Comparison of ENCODE assay signal across 9 cellular contexts in the genomic region with DNA sequence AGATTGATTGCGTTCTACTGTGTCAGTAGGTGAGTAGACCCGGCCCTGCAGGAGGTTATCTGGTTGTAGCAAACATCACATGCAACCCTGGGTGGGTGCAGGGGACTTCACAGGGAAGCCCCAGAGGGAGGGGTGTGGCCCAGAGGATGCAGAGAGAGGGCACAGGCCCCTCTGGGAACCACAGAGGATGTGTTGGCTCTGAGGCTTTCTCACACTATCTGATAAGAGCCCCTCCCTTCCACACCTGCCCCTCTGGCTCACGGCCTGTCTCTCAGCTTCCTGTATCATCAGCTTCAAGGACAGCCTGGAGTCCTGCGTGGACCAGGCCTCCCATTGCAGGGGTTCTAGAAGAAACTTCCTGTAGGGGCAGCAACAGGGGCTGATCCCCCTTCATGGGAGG.
A peak's percentile ranks its signal among the peaks of the same experiment; 100 is the strongest.
DNase-seq lines count a peak whose midpoint lies in the region; ATAC-seq lines count a peak whose summit lies in the region.
"Had no signal": no experiment of that assay in that cellular context is flagged by ENCODE, and none has a peak within 500 bp of the region (broad histone marks: within the 10 kb centered on the region; RNA-seq: fewer than 3 reads in every experiment).

No MANE protein-coding gene starts in this region.

- DNase-seq in activated CD8-positive, alpha-beta memory T cell treated with anti-CD3 and anti-CD28 coated beads for 48 hours (ENCODE audit: low read depth in 2 of 3, low spot score in 2 of 3), result peak; percentile 22 to 48 (median 29)
- peak; percentile 14 to 28 for DNase-seq in stimulated activated CD4-positive, alpha-beta T cell treated with anti-CD3 and anti-CD28 coated beads, Interleukin-1b, Interleukin-23, amount 100 ng/mL, for 4 hours (ENCODE audit: low read depth in 2 of 2)
- DNase-seq in NCI-H2029 treated with DMSO at 0.1 percent for 48 hours (lab: John Stamatoyannopoulos, UW), result no peak
- DNase-seq in dermis blood vessel endothelial cell, result no peak
- DNase-seq in SKM-1 (lab: John Stamatoyannopoulos, UW; ENCODE audit: unreplicated experiment), result no peak
- no peak for DNase-seq in KG1 (lab: John Stamatoyannopoulos, UW)

- ATAC-seq in GM18858 (IDR thresholded peaks at IDR 0.05; ENCODE audit: unreplicated experiment), result peak; percentile 89
- peak; percentile 87 for ATAC-seq in HG03064 (IDR thresholded peaks at IDR 0.05; ENCODE audit: low read depth, unreplicated experiment)
- ATAC-seq: HCT116 had no signal

Comparison
In these comparisons a context has a peak if more than half of its experiments do, and no peak if none do; other contexts are left out.
1. DNase-seq: peak in activated CD8-positive, alpha-beta memory T cell treated with anti-CD3 and anti-CD28 coated beads for 48 hours (3 of 3) and stimulated activated CD4-positive, alpha-beta T cell treated with anti-CD3 and anti-CD28 coated beads, Interleukin-1b, Interleukin-23, amount 100 ng/mL, for 4 hours (2 of 2); none in NCI-H2029 treated with DMSO at 0.1 percent for 48 hours (single experiment), dermis blood vessel endothelial cell (single experiment), SKM-1 (single experiment) and KG1 (single experiment).